1 cellular context compared by ENCODE assay signal in the genomic region with DNA sequence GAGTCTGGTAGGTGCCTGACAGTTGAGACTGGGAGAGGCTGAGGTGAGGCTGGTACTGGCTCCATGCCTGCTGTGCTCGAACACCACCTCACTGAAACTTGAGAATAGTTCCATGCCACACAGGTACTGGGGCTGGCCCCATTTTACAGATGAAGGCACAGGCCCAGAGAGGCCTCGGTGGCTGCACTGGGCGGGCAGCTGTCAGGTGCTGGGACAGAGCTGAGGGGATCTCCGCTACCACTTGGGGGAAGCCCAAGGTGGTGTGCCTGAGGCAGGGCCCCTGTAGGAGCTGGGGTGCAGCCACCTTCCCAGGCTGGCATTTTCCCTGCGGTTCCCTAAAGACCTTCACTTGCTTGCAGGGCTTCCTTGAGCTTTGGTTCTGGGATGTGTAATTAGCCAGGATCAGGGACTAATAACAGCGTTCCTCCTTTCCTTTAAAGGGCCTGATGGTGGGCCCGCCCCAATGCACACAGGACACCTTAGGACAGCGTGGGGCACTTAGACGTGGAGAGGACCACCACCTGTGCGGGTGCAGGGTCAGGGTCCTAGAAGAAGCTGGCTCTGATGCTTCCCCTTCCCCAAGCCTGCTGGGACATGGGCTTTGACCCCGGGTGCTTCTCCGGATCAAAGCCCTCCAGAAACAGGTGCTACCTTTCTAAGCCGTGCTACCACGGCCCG.
A peak's percentile ranks its signal among the peaks of the same experiment; 100 is the strongest.
TF ChIP-seq lines count a peak whose summit lies in the region.

No MANE protein-coding gene starts in this region.

TF ChIP-seq in GM12878, 131 proteins besides CTCF, POLR2A, EP300 and RAD21:
- TF ChIP-seq IRF5 (IDR thresholded peaks at IDR 0.05; ENCODE audit: borderline replicate concordance), result no peak
- 0 out of 2 replicates have a peak, but pooled peaks have one; percentile 16 for TF ChIP-seq TCF12 (IDR thresholded peaks at IDR 0.05; ENCODE audit: low read depth, low read length)
- no peak for TF ChIP-seq TCF3 (IDR thresholded peaks at IDR 0.05; ENCODE audit: borderline replicate concordance, insufficient read depth, low read depth, low read length)
- peak in 1 of 2 experiments; percentile 36; a peak in 1 of 4 replicates for TF ChIP-seq BHLHE40 (IDR thresholded peaks at IDR 0.05; ENCODE audit: borderline replicate concordance in 1 of 2, low read depth in 2 of 2, low read length in 1 of 2)
- no peak for TF ChIP-seq MLLT1 (IDR thresholded peaks at IDR 0.05)
